13 cellular contexts compared by ENCODE assay signal in genomic region chrY:22461962-22462361, GRCh38. TPM values are rescaled to one million over a fixed set of nuclear protein-coding genes. Genes with fewer than 3 reads are reported as not detected.
"Had no signal": no experiment of that assay in that cellular context is flagged by ENCODE, and none has a peak within 500 bp of the region (broad histone marks: within the 10 kb centered on the region; RNA-seq: fewer than 3 reads in every experiment).

No MANE protein-coding gene starts in this region.

RNA-seq across cellular contexts. Expression of gene RBMY1J, which starts 58.8 kb away (rescaled TPM):
- total RNA-seq: stomach, subcutaneous adipose tissue, suprapubic skin, temporal lobe, thoracic aorta, thyroid gland, tibial nerve, transverse colon, ureter, urinary bladder, uterus, vagina had no signal
- polyA plus RNA-seq: stomach, thymus, urinary bladder had no signal
